In genomic region chr14:95474486-95474885, GRCh38 we compare ENCODE assay signal across 23 cellular contexts.
"Had no signal": no experiment of that assay in that cellular context is flagged by ENCODE, and none has a peak within 500 bp of the region (broad histone marks: within the 10 kb centered on the region; RNA-seq: fewer than 3 reads in every experiment).

No MANE protein-coding gene starts in this region.

- DNase-seq: activated B cell treated with CpG ODN at 0.5 μM for 24 hours; activated CD4-positive, alpha-beta T cell treated with anti-CD3 and anti-CD28 coated beads for 4 hours; activated CD8-positive, alpha-beta memory T cell treated with anti-CD3 and anti-CD28 coated beads for 24 hours; activated CD8-positive, alpha-beta memory T cell treated with anti-CD3 and anti-CD28 coated beads, Interleukin-2, amount 50 U/mL, for 4 hours; activated effector memory CD4-positive, alpha-beta T cell treated with Interleukin-2 at 50 U/mL for 16 hours; activated naive CD4-positive, alpha-beta T cell treated with anti-CD3 and anti-CD28 coated beads, Interleukin-2, amount 50 U/mL, for 16 hours; activated T-cell treated with anti-CD3 and anti-CD28 coated beads, Interleukin-2, amount 50 U/mL, for 48 hours; brain microvascular endothelial cell; caudate nucleus; effector memory CD4-positive, alpha-beta T cell; foreskin keratinocyte; natural killer cell; small intestine; stimulated activated CD4-positive, alpha-beta T cell treated with anti-CD3 and anti-CD28 coated beads, Interleukin-2, amount 100 ng/mL, for 24 hours; stimulated activated naive B cell treated with anti-CD40 and anti-IgM and Interleukin-4, amounts not matched to agents 10 μg/mL and 1 μg/mL and 100 μg/mL, for 72 hours; testis; trophoblast cell; uterus had no signal

- H3K4me1 ChIP-seq: foreskin keratinocyte had no signal

- H3K36me3 Mint-ChIP-seq: natural killer cell had no signal

- H3K27me3 Mint-ChIP-seq: activated B cell treated with CpG ODN at 0.5 μM for 24 hours; stimulated activated naive B cell treated with anti-CD40 and anti-IgM and Interleukin-4, amounts not matched to agents 10 μg/mL and 1 μg/mL and 100 μg/mL, for 72 hours had no signal

- H3K4me3 Mint-ChIP-seq: activated B cell treated with CpG ODN at 0.5 μM for 24 hours; natural killer cell; stimulated activated naive B cell treated with anti-CD40 and anti-IgM and Interleukin-4, amounts not matched to agents 10 μg/mL and 1 μg/mL and 100 μg/mL, for 72 hours; T-helper 1 cell treated with Interleukin-12 subunit alpha and Interleukin-12 subunit beta and Interleukin-4 antibody, amounts not matched to agents 30 μg/mL and 1 μg/mL, for 36 hours had no signal

- H3K27ac Mint-ChIP-seq: activated B cell treated with CpG ODN at 0.5 μM for 24 hours; natural killer cell; stimulated activated naive B cell treated with anti-CD40 and anti-IgM and Interleukin-4, amounts not matched to agents 10 μg/mL and 1 μg/mL and 100 μg/mL, for 72 hours had no signal

- H3K27me3 ChIP-seq: ascending aorta, brain microvascular endothelial cell, foreskin keratinocyte, left lung, testis, uterus had no signal

- ATAC-seq: foreskin keratinocyte; left lung; natural killer cell; sciatic nerve; stimulated activated naive B cell treated with anti-CD40 and anti-IgM and Interleukin-4, amounts not matched to agents 10 μg/mL and 1 μg/mL and 100 μg/mL, for 72 hours had no signal

- H3K27ac ChIP-seq: ascending aorta, brain microvascular endothelial cell, foreskin keratinocyte, left lung, testis, uterus had no signal

- H3K9me3 ChIP-seq: ascending aorta, left lung, testis, uterus had no signal

- H3K36me3 ChIP-seq: brain microvascular endothelial cell, uterus had no signal

- H3K9me3 Mint-ChIP-seq: activated B cell treated with CpG ODN at 0.5 μM for 24 hours; natural killer cell; stimulated activated naive B cell treated with anti-CD40 and anti-IgM and Interleukin-4, amounts not matched to agents 10 μg/mL and 1 μg/mL and 100 μg/mL, for 72 hours; T-helper 1 cell treated with Interleukin-12 subunit alpha and Interleukin-12 subunit beta and Interleukin-4 antibody, amounts not matched to agents 30 μg/mL and 1 μg/mL, for 36 hours had no signal

- H3K4me3 ChIP-seq: ascending aorta, left lung, lung, testis, uterus had no signal
